8 cellular contexts compared by ENCODE assay signal in the genomic region with DNA sequence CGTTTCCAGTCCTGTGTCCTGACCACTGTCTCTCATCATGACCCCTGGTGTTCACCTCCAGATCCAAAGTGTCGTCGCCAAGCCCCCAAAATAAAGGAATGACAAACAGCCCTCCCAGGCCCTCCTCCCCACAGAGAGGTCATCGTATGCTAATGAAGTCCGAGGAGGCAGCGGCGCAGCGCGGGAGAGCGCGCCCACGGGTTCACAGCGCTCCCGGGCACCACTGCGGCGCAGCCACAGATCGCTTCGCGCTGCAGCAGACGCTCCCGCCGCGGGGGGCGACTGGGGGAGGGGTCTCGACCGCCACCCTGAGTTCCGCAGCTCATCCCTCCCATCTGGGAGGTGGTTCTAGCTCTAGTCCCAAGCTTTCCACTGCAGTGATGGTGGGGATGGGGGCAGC. TPM values are rescaled to one million over a fixed set of nuclear protein-coding genes. Genes with fewer than 3 reads are reported as not detected.
DNase-seq lines count a peak whose midpoint lies in the region; ATAC-seq and TF ChIP-seq lines count a peak whose summit lies in the region.

No MANE protein-coding gene starts in this region.

- peaks cover 37 to 54% (median 45%) of the 10 kb centered on the region in 11 experiments for H3K27me3 ChIP-seq in BLaER1 treated with 17β-estradiol and CSF1 and Interleukin-3, amounts not matched to agents 10 nM and 100 nM
- H3K27me3 ChIP-seq in neutrophil (no peaks in the 10 kb centered on the region), A673 (replicated peaks; ENCODE audit: insufficient read depth, low read depth, low read length, poor library complexity) (peaks cover 86% of the 10 kb centered on the region)
- H3K27me3 ChIP-seq in CD8-positive, alpha-beta T cell (ENCODE audit: insufficient read depth, low read length): peaks cover 11% of the 10 kb centered on the region

- no peaks in the 10 kb centered on the region for H3K36me3 ChIP-seq in BLaER1 treated with 17β-estradiol and CSF1 and Interleukin-3, amounts not matched to agents 10 nM and 100 nM
- H3K36me3 ChIP-seq in neutrophil: no peaks in the 10 kb centered on the region
- no peaks in the 10 kb centered on the region for H3K36me3 ChIP-seq in mucosa of descending colon (ENCODE audit: low read depth)
- H3K36me3 ChIP-seq in CD8-positive, alpha-beta T cell (ENCODE audit: insufficient read depth, low read length): no peaks in the 10 kb centered on the region
- no peaks in the 10 kb centered on the region for H3K36me3 ChIP-seq in A673 (ENCODE audit: insufficient read depth, low read length, poor library complexity, severe bottlenecking)

- DNase-seq in NCI-H69 (lab: John Stamatoyannopoulos, UW) (peak; percentile 10), cardiac septum (ENCODE audit: low spot score) (peak; percentile 88), mucosa of descending colon (no peak), A673 (ENCODE audit: low spot score) (no peak)
- DNase-seq in activated T-helper 1 cell treated with anti-CD3 and anti-CD28 coated beads, Interleukin-12 subunit alpha, Interleukin-12 subunit beta, Interleukin-2, Interleukin-4 antibody, amounts not matched to agents 30 ng/mL and 10 ng/mL and 1 ng/mL, durations not matched to agents 14 hours and 24 hours and 36 hours (ENCODE audit: low spot score): no peak
- DNase-seq in CD8-positive, alpha-beta T cell: no peak

- no peaks in the 10 kb centered on the region for H3K9me3 ChIP-seq in BLaER1 treated with 17β-estradiol and CSF1 and Interleukin-3, amounts not matched to agents 10 nM and 100 nM (replicated peaks in 1 of 11)
- H3K9me3 ChIP-seq in neutrophil (no peaks in the 10 kb centered on the region), mucosa of descending colon (no peaks in the 10 kb centered on the region), A673 (ENCODE audit: low read depth, low read length, poor library complexity, severe bottlenecking) (no peaks in the 10 kb centered on the region)
- H3K9me3 ChIP-seq in CD8-positive, alpha-beta T cell (ENCODE audit: low read length): no peaks in the 10 kb centered on the region

- no peak overlapping the region for H3K27ac ChIP-seq in BLaER1 treated with 17β-estradiol and CSF1 and Interleukin-3, amounts not matched to agents 10 nM and 100 nM
- H3K27ac ChIP-seq in neutrophil (peak overlapping the region; percentile 84), A673 (ENCODE audit: low read depth, low read length, poor library complexity, severe bottlenecking) (no peak overlapping the region)
- no peak overlapping the region for H3K27ac ChIP-seq in CD8-positive, alpha-beta T cell (ENCODE audit: low read depth, low read length)

- no peaks in the 10 kb centered on the region for H3K4me1 Mint-ChIP-seq in activated T-helper 1 cell treated with anti-CD3 and anti-CD28 coated beads, Interleukin-12 subunit alpha, Interleukin-12 subunit beta, Interleukin-2, Interleukin-4 antibody, amounts not matched to agents 30 ng/mL and 10 ng/mL and 1 ng/mL, durations not matched to agents 14 hours and 24 hours and 36 hours (ENCODE audit: low read depth)
- peaks cover 5% of the 10 kb centered on the region for H3K4me1 Mint-ChIP-seq in CD8-positive, alpha-beta T cell (ENCODE audit: low read depth)

- H3K4me3 Mint-ChIP-seq in activated T-helper 1 cell treated with anti-CD3 and anti-CD28 coated beads, Interleukin-12 subunit alpha, Interleukin-12 subunit beta, Interleukin-2, Interleukin-4 antibody, amounts not matched to agents 30 ng/mL and 10 ng/mL and 1 ng/mL, durations not matched to agents 14 hours and 24 hours and 36 hours: no peak overlapping the region
- no peak overlapping the region for H3K4me3 Mint-ChIP-seq in CD8-positive, alpha-beta T cell

- peak overlapping the region in 7 of 10 experiments; percentile 47 to 74 (median 63); a peak in 12 of 20 replicates for H3K4me3 ChIP-seq in BLaER1 treated with 17β-estradiol and CSF1 and Interleukin-3, amounts not matched to agents 10 nM and 100 nM
- peak overlapping the region; percentile 82 to 92 for H3K4me3 ChIP-seq in neutrophil (ENCODE audit: low read depth in 1 of 2, low read length in 1 of 2)
- no peak overlapping the region for H3K4me3 ChIP-seq in mucosa of descending colon
- no peak overlapping the region for H3K4me3 ChIP-seq in CD8-positive, alpha-beta T cell (ENCODE audit: low read depth, low read length)
- H3K4me3 ChIP-seq in A673 (ENCODE audit: low read depth, low read length, poor library complexity, severe bottlenecking): no peak overlapping the region

- no peak for TF ChIP-seq CTCF in neutrophil (IDR thresholded peaks at IDR 0.05)
- TF ChIP-seq CTCF in mucosa of descending colon (IDR thresholded peaks at IDR 0.05): no peak
- no peak for TF ChIP-seq CTCF in CD8-positive, alpha-beta T cell (IDR thresholded peaks at IDR 0.05)
- TF ChIP-seq CTCF in A673 (conservative IDR thresholded peaks at IDR 0.05; ENCODE audit: low read depth, low read length): no peak

- peaks cover 48% of the 10 kb centered on the region for H3K27me3 Mint-ChIP-seq in activated T-helper 1 cell treated with anti-CD3 and anti-CD28 coated beads, Interleukin-12 subunit alpha, Interleukin-12 subunit beta, Interleukin-2, Interleukin-4 antibody, amounts not matched to agents 30 ng/mL and 10 ng/mL and 1 ng/mL, durations not matched to agents 14 hours and 24 hours and 36 hours (ENCODE audit: insufficient read depth)
- peaks cover 58% of the 10 kb centered on the region for H3K27me3 Mint-ChIP-seq in CD8-positive, alpha-beta T cell (ENCODE audit: low read depth)

- POLR2A ChIA-PET in CD8-positive, alpha-beta T cell (lab: Charles Lee): no interaction called here
- POLR2A ChIA-PET in A673 (lab: Charles Lee; ENCODE audit: low non-redundant PET): no interaction called here

- H3K9me3 Mint-ChIP-seq in activated T-helper 1 cell treated with anti-CD3 and anti-CD28 coated beads, Interleukin-12 subunit alpha, Interleukin-12 subunit beta, Interleukin-2, Interleukin-4 antibody, amounts not matched to agents 30 ng/mL and 10 ng/mL and 1 ng/mL, durations not matched to agents 14 hours and 24 hours and 36 hours: no peaks in the 10 kb centered on the region
- no peaks in the 10 kb centered on the region for H3K9me3 Mint-ChIP-seq in CD8-positive, alpha-beta T cell

- H4K20me1 ChIP-seq in BLaER1 treated with 17β-estradiol and CSF1 and Interleukin-3, amounts not matched to agents 10 nM and 100 nM: peaks cover 0 to 8% (median 0%) of the 10 kb centered on the region in 11 experiments; a peak in 4 of 22 replicates

- intact Hi-C loops in cardiac septum (cut with DNase I): loop anchor here (5.0 kb wide), 1 partner anchor 82 kb away; no protein-coding TSS in a partner anchor
- intact Hi-C loops in activated T-helper 1 cell treated with anti-CD3 and anti-CD28 coated beads, Interleukin-12 subunit alpha, Interleukin-12 subunit beta, Interleukin-2, Interleukin-4 antibody, amounts not matched to agents 30 ng/mL and 10 ng/mL and 1 ng/mL, durations not matched to agents 14 hours and 24 hours and 36 hours (cut with micrococcal nuclease): loop anchor here (5.0 kb wide), 1 partner anchor 253 kb away; a partner anchor contains a TSS
- intact Hi-C loops in mucosa of descending colon (cut with DNase I, micrococcal nuclease): no loop called here
- intact Hi-C loops in CD8-positive, alpha-beta T cell (cut with DNase I, micrococcal nuclease): no loop called here
- intact Hi-C loops in A673 (cut with micrococcal nuclease; ENCODE audit: unreplicated experiment): no loop called here

- H3K36me3 Mint-ChIP-seq in activated T-helper 1 cell treated with anti-CD3 and anti-CD28 coated beads, Interleukin-12 subunit alpha, Interleukin-12 subunit beta, Interleukin-2, Interleukin-4 antibody, amounts not matched to agents 30 ng/mL and 10 ng/mL and 1 ng/mL, durations not matched to agents 14 hours and 24 hours and 36 hours (ENCODE audit: low read depth): no peaks in the 10 kb centered on the region
- no peaks in the 10 kb centered on the region for H3K36me3 Mint-ChIP-seq in CD8-positive, alpha-beta T cell

- no peak for ATAC-seq in mucosa of descending colon
- ATAC-seq in CD8-positive, alpha-beta T cell: no peak

- H3K27ac Mint-ChIP-seq in activated T-helper 1 cell treated with anti-CD3 and anti-CD28 coated beads, Interleukin-12 subunit alpha, Interleukin-12 subunit beta, Interleukin-2, Interleukin-4 antibody, amounts not matched to agents 30 ng/mL and 10 ng/mL and 1 ng/mL, durations not matched to agents 14 hours and 24 hours and 36 hours: no peak overlapping the region
- H3K27ac Mint-ChIP-seq in CD8-positive, alpha-beta T cell: no peak overlapping the region

- H3K9ac ChIP-seq in BLaER1 treated with 17β-estradiol and CSF1 and Interleukin-3, amounts not matched to agents 10 nM and 100 nM: no peak overlapping the region

- CTCF ChIA-PET in CD8-positive, alpha-beta T cell (lab: Charles Lee): no interaction called here
- CTCF ChIA-PET in A673 (lab: Charles Lee): no interaction called here

- BruUV-seq in A673 (replicated peaks; lab: Mats Ljungman, UMichigan): no TSS peak

- peak overlapping the region; percentile 79 to 98 (median 94) for H3K4me2 ChIP-seq in BLaER1 treated with 17β-estradiol and CSF1 and Interleukin-3, amounts not matched to agents 10 nM and 100 nM

- peaks cover 16 to 47% (median 22%) of the 10 kb centered on the region in 10 experiments for H3K4me1 ChIP-seq in BLaER1 treated with 17β-estradiol and CSF1 and Interleukin-3, amounts not matched to agents 10 nM and 100 nM
- H3K4me1 ChIP-seq in neutrophil (ENCODE audit: control insufficient read depth in 1 of 2, insufficient read depth in 1 of 2, low read depth in 1 of 2, low read length in 1 of 2) (peaks cover 65 to 70% of the 10 kb centered on the region in 2 experiments), mucosa of descending colon (ENCODE audit: low read depth) (peaks cover 5% of the 10 kb centered on the region), A673 (ENCODE audit: insufficient read depth, low read length, poor library complexity, severe bottlenecking) (peaks cover 12% of the 10 kb centered on the region)
- H3K4me1 ChIP-seq in CD8-positive, alpha-beta T cell (ENCODE audit: insufficient read depth, low read length): peaks cover 4% of the 10 kb centered on the region

RNA-seq across cellular contexts. Expression of a gene that starts 1.3 kb away (rescaled TPM):
- total RNA-seq in cardiac septum: 48.7 TPM
- total RNA-seq in activated T-helper 1 cell treated with anti-CD3 and anti-CD28 coated beads, Interleukin-12 subunit alpha, Interleukin-12 subunit beta, Interleukin-2, Interleukin-4 antibody, amounts not matched to agents 30 ng/mL and 10 ng/mL and 1 ng/mL, durations not matched to agents 14 hours and 24 hours and 36 hours: 0.26 and 1.4 TPM in 2 replicates
- 1 to 10 TPM in 1 of 3 donors, under 1 TPM in 2; 0.80 to 6.7 (median 0.96) TPM for total RNA-seq in mucosa of descending colon
- not detected for total RNA-seq in CD8-positive, alpha-beta T cell
- 35.1 and 45.2 TPM in 2 replicates for total RNA-seq in A673 (2021)

Comparison
In these comparisons a context has a peak if more than half of its experiments do, and no peak if none do; other contexts are left out.
1. H3K4me3 ChIP-seq: peak in BLaER1 treated with 17β-estradiol and CSF1 and Interleukin-3, amounts not matched to agents 10 nM and 100 nM (7 of 10) and neutrophil (2 of 2); none in mucosa of descending colon (single experiment), CD8-positive, alpha-beta T cell (single experiment) and A673 (single experiment).
2. DNase-seq: peak in NCI-H69 (single experiment) and cardiac septum (single experiment); none in activated T-helper 1 cell treated with anti-CD3 and anti-CD28 coated beads, Interleukin-12 subunit alpha, Interleukin-12 subunit beta, Interleukin-2, Interleukin-4 antibody, amounts not matched to agents 30 ng/mL and 10 ng/mL and 1 ng/mL, durations not matched to agents 14 hours and 24 hours and 36 hours (single experiment), mucosa of descending colon (0 of 3), CD8-positive, alpha-beta T cell (0 of 7) and A673 (single experiment).
3. intact Hi-C loops: an anchor here in cardiac septum (5.0 kb wide) and activated T-helper 1 cell treated with anti-CD3 and anti-CD28 coated beads, Interleukin-12 subunit alpha, Interleukin-12 subunit beta, Interleukin-2, Interleukin-4 antibody, amounts not matched to agents 30 ng/mL and 10 ng/mL and 1 ng/mL, durations not matched to agents 14 hours and 24 hours and 36 hours (5.0 kb wide); none called in mucosa of descending colon, CD8-positive, alpha-beta T cell and A673.